Comparison of ENCODE assay signal across 2 cellular contexts in genomic region chr10:62379394-62379793, GRCh38.
TF ChIP-seq lines count a peak whose summit lies in the region.

No MANE protein-coding gene starts in this region.

TF ChIP-seq in A549, 52 proteins besides CTCF, POLR2A, EP300 and RAD21 (continued from another document):
- TF ChIP-seq ZNF302 (CRISPR knock-in tag; IDR thresholded peaks at IDR 0.05), result no peak
- no peak for TF ChIP-seq POLR2AphosphoS2 (conservative IDR thresholded peaks at IDR 0.05; ENCODE audit: low read length)
- no peak for TF ChIP-seq CBX2 (IDR thresholded peaks at IDR 0.05; ENCODE audit: borderline replicate concordance, low read depth)
- no peak for TF ChIP-seq HDAC2 (IDR thresholded peaks at IDR 0.05)
- no peak for TF ChIP-seq MYC (IDR thresholded peaks at IDR 0.05; ENCODE audit: borderline replicate concordance, low read length)
- no peak for TF ChIP-seq FOXS1 (CRISPR knock-in tag; IDR thresholded peaks at IDR 0.05)
- no peak for TF ChIP-seq HOXA7 (CRISPR knock-in tag; IDR thresholded peaks at IDR 0.05)
- TF ChIP-seq MAZ (IDR thresholded peaks at IDR 0.05; ENCODE audit: borderline replicate concordance, low read depth, low read length), result no peak
- no peak for TF ChIP-seq E2F6 (IDR thresholded peaks at IDR 0.05; ENCODE audit: borderline replicate concordance, low read depth)
- TF ChIP-seq MAFK (IDR thresholded peaks at IDR 0.05; ENCODE audit: partially characterized antibody), result no peak
- TF ChIP-seq REST (IDR thresholded peaks at IDR 0.05), result no peak

TF ChIP-seq in IMR-90, 13 proteins besides CTCF, POLR2A, EP300 and RAD21 (continued from another document):
- TF ChIP-seq MAZ (IDR thresholded peaks at IDR 0.05; ENCODE audit: borderline replicate concordance, low read depth, low read length) (no peak), RCOR1 (IDR thresholded peaks at IDR 0.05; ENCODE audit: insufficient replicate concordance, low read length) (no peak), SMC3 (IDR thresholded peaks at IDR 0.05; ENCODE audit: low read depth, low read length) (no peak), FOS (IDR thresholded peaks at IDR 0.05; ENCODE audit: low read depth, low read length) (no peak), NFE2L2 (IDR thresholded peaks at IDR 0.05; ENCODE audit: low read depth, low read length) (no peak), ELK1 (IDR thresholded peaks at IDR 0.05; ENCODE audit: borderline replicate concordance, low read depth, low read length) (no peak), USF2 (IDR thresholded peaks at IDR 0.05; ENCODE audit: low read depth, low read length) (no peak), CEBPB (IDR thresholded peaks at IDR 0.05; ENCODE audit: low read depth, low read length) (no peak), RFX5 (IDR thresholded peaks at IDR 0.05; ENCODE audit: low read depth, low read length) (no peak)
